ENCODE assay signal across 22 cellular contexts in the genomic region with DNA sequence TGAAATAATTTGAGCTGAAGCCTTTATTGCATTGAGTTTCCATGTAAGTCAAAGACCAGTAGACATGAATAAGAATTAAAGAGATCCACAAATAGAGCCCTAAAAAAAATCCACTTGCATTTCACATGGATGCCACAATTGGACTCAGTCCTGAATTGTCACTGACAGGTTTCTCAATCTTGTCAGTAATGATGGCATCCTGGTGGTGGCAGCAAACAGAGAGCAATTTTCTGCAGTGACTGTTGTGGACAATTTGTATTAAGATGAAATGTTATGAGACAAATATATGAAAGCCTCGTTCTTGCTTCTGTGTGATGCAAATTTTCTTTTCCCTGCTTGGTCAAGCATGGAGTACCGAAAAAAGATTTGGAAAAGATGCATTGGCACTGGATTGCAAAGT.
DNase-seq lines count a peak whose midpoint lies in the region; ATAC-seq and TF ChIP-seq lines count a peak whose summit lies in the region.
"Had no signal": no experiment of that assay in that cellular context is flagged by ENCODE, and none has a peak within 500 bp of the region (broad histone marks: within the 10 kb centered on the region; RNA-seq: fewer than 3 reads in every experiment).

No MANE protein-coding gene starts in this region.

- no peaks in the 10 kb centered on the region for H3K36me3 ChIP-seq in Panc1 (ENCODE audit: control insufficient read depth, insufficient read depth, low read length)
- H3K36me3 ChIP-seq: MG63 had no signal

- no peaks in the 10 kb centered on the region for H3K9me3 ChIP-seq in Panc1 (ENCODE audit: control insufficient read depth, insufficient read depth, low read depth, low read length)
- H3K9me3 ChIP-seq: MG63 had no signal

- no peak for ATAC-seq in Panc1
- no peak for ATAC-seq in HG02870 (IDR thresholded peaks at IDR 0.05; ENCODE audit: unreplicated experiment)
- ATAC-seq: naive thymus-derived CD8-positive, alpha-beta T cell; stimulated activated memory B cell treated with anti-CD40 and anti-IgM and Interleukin-4, amounts not matched to agents 10 μg/mL and 1 μg/mL and 100 μg/mL, for 72 hours had no signal

- no peaks in the 10 kb centered on the region for H3K4me1 ChIP-seq in Panc1 (ENCODE audit: control insufficient read depth, insufficient read depth, low read length)

- intact Hi-C loops in Panc1 (cut with micrococcal nuclease; ENCODE audit: unreplicated experiment) = no loop called here

- in situ Hi-C loops in Panc1 (cut with HindIII; ENCODE audit: low pct_unique_long_range_greater_than_20kb, low sequenced_read_pairs) = no loop called here

- POLR2A ChIA-PET in Panc1 (lab: Charles Lee) = no interaction called here

- CTCF ChIA-PET in Panc1 (lab: Charles Lee) = no interaction called here

- no peak overlapping the region for H3K4me3 ChIP-seq in Panc1 (ENCODE audit: low read depth in 2 of 2, low read length in 2 of 2)
- H3K4me3 ChIP-seq: MG63 had no signal

- no TSS peak for BruUV-seq in Panc1 (replicated peaks; lab: Mats Ljungman, UMichigan)

- TF ChIP-seq CTCF in Panc1 (IDR thresholded peaks at IDR 0.05) = peak; percentile 18; the same call in 1 of the 2 replicates

- DNase-seq in Ammon's horn (ENCODE audit: low spot score) (peak; percentile 10), LHCN-M2 (ENCODE audit: low read depth) (peak; percentile 11), Panc1 (ENCODE audit: low read depth, low spot score) (no peak), midbrain (lab: John Stamatoyannopoulos, UW) (peak; percentile 9), glomerular visceral epithelial cell (ENCODE audit: extremely low spot score) (no peak), substantia nigra (lab: John Stamatoyannopoulos, UW) (no peak)
- DNase-seq: activated CD4-positive, CD25-positive, alpha-beta regulatory T cell treated with anti-CD3 and anti-CD28 coated beads, Interleukin-2, amount 50 U/mL, for 72 hours; activated naive CD4-positive, alpha-beta T cell treated with anti-CD3 and anti-CD28 coated beads, Interleukin-2, amount 50 U/mL, for 16 hours; activated T-cell treated with anti-CD3 and anti-CD28 coated beads, Interleukin-2, amount 50 U/mL, for 48 hours; anterior cingulate cortex; caudate nucleus; HCEC 1CT; hippocampal formation; MG63; naive thymus-derived CD8-positive, alpha-beta T cell; NCI-H1694 treated with DMSO at 0.1 percent for 48 hours; NCI-H226; NK-92 treated with Interleukin-12 subunit alpha and Interleukin-12 subunit beta, amount 100 ng/mL, for 24 hours; posterior cingulate gyrus had no signal

- H3K27ac ChIP-seq in Panc1 (ENCODE audit: low read length) = no peak overlapping the region
- H3K27ac ChIP-seq in substantia nigra (ENCODE audit: low read depth, low read length, poor library complexity, severe bottlenecking) = no peak overlapping the region
- H3K27ac ChIP-seq: epithelial cell of prostate had no signal

- no peaks in the 10 kb centered on the region for H3K27me3 ChIP-seq in Panc1 (ENCODE audit: control insufficient read depth, insufficient read depth, low read length)
- H3K27me3 ChIP-seq: MG63 had no signal

Comparison
In these comparisons a context has a peak if more than half of its experiments do, and no peak if none do; other contexts are left out.
1. DNase-seq: peak in Ammon's horn (single experiment), LHCN-M2 (single experiment) and midbrain (single experiment); none in Panc1 (single experiment), glomerular visceral epithelial cell (single experiment) and substantia nigra (0 of 49).